ENCODE assay signal across 8 cellular contexts in genomic region chr17:76103274-76104139, GRCh38.
A peak's percentile ranks its signal among the peaks of the same experiment; 100 is the strongest.
DNase-seq lines count a peak whose midpoint lies in the region; ATAC-seq lines count a peak whose summit lies in the region.

Gene EXOC7 (minus strand): TSS chr17:76103787. CDS start chr17:76103692, 95 bp downstream.

- DNase-seq in 8988T (peak; percentile 74), NCI-H446 treated with DMSO at 0.1 percent for 48 hours (lab: John Stamatoyannopoulos, UW) (peak; percentile 76), cerebellar cortex (ENCODE audit: low spot score) (peak; percentile 93), kidney glomerular epithelial cell (lab: John Stamatoyannopoulos, UW) (peak; percentile 85)
- DNase-seq in activated CD4-positive, CD25-positive, alpha-beta regulatory T cell treated with anti-CD3 and anti-CD28 coated beads, Interleukin-2, amount 50 U/mL, for 72 hours, result peak; percentile 96
- peak; percentile 83 to 90 for DNase-seq in stimulated activated CD4-positive, alpha-beta T cell treated with anti-CD3 and anti-CD28 coated beads, Interleukin-15, amount 100 ng/mL, for 48 hours (ENCODE audit: low read depth in 2 of 2)

- ATAC-seq in GM18861 (IDR thresholded peaks at IDR 0.05; ENCODE audit: unreplicated experiment) (peak; percentile 80), HG03342 (IDR thresholded peaks at IDR 0.05; ENCODE audit: unreplicated experiment) (peak; percentile 79)

Comparison
In these comparisons a context has a peak if more than half of its experiments do, and no peak if none do; other contexts are left out.
1. Peak in every context shown above with its lines: DNase-seq and ATAC-seq.